Comparison of ENCODE assay signal across 9 cellular contexts in the genomic region with DNA sequence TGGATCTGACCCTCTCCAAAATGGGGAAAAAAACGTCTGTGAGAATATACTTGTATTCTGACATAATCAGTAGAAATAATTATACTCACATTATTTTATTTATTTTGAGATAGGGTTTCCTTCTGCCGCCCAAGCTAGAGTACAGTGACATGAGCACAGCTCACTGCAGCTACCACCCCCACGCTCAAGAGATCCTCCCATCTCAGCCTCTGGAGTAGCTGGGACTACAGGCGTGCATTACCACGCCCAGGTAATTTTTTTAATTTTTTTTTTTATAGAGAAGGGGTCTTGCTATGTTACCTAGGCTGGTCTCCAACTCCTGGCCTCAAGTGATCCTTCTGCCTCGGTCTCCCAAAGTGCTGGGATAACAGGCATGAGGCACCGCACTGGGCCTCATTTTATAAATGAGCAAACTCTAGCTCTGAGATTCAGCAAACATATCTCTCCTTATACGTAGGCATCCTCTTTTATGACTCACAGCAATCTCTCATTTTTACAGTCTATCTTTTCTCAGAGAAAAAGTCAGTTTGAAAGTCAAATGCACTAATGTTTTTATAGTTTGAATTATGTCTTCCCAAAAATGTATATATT. TPM values are rescaled to one million over a fixed set of nuclear protein-coding genes. Genes with fewer than 3 reads are reported as not detected.
DNase-seq lines count a peak whose midpoint lies in the region; ATAC-seq, FAIRE-seq and TF ChIP-seq lines count a peak whose summit lies in the region.
"Had no signal": no experiment of that assay in that cellular context is flagged by ENCODE, and none has a peak within 500 bp of the region (broad histone marks: within the 10 kb centered on the region; RNA-seq: fewer than 3 reads in every experiment).

No MANE protein-coding gene starts in this region.

- H3K36me3 ChIP-seq in HUES64 (ENCODE audit: insufficient read depth, low read length) (no peaks in the 10 kb centered on the region), colonic mucosa (no peaks in the 10 kb centered on the region), tibial nerve (no peaks in the 10 kb centered on the region), HepG2 (replicated peaks in 1 of 2; ENCODE audit: control insufficient read depth in 1 of 2, insufficient read depth in 2 of 2, low read length in 2 of 2) (no peaks in the 10 kb centered on the region), BE2C (no peaks in the 10 kb centered on the region)

- no peaks in the 10 kb centered on the region for H4K20me1 ChIP-seq in HepG2 (ENCODE audit: insufficient read depth, low read length)

- DNase-seq in colonic mucosa, result no peak
- no peak for DNase-seq in mesothelial cell of epicardium (ENCODE audit: low spot score in 2 of 2, unreplicated experiment in 2 of 2)
- DNase-seq in tibial nerve (ENCODE audit: low spot score in 2 of 2), result no peak
- DNase-seq in HepG2 (ENCODE audit: low spot score), result no peak
- no peak for DNase-seq in posterior vena cava (ENCODE audit: low spot score)
- DNase-seq in GDM1 (lab: John Stamatoyannopoulos, UW), result no peak
- no peak for DNase-seq in BE2C
- DNase-seq: activated CD4-positive, alpha-beta T cell treated with anti-CD3 and anti-CD28 coated beads, Interleukin-2, amount 50 U/mL, for 48 hours had no signal

- no peak overlapping the region for H3K9ac ChIP-seq in HUES64 (ENCODE audit: low read depth, low read length)
- H3K9ac ChIP-seq in colonic mucosa (ENCODE audit: low read depth in 2 of 2, low read length in 2 of 2), result no peak overlapping the region
- no peak overlapping the region for H3K9ac ChIP-seq in HepG2 (ENCODE audit: insufficient read depth, low read depth, low read length)

- no peaks in the 10 kb centered on the region for H3K79me2 ChIP-seq in HepG2 (ENCODE audit: insufficient read depth, low read length)

- H3K4me1 Mint-ChIP-seq in mesothelial cell of epicardium, result peaks cover 38% of the 10 kb centered on the region

- TF ChIP-seq EP300 in tibial nerve (IDR thresholded peaks at IDR 0.05) (no peak), HepG2 (IDR thresholded peaks at IDR 0.05; ENCODE audit: low read depth in 2 of 2, low read length in 2 of 2) (no peak), HepG2 (CRISPR knock-in tag; IDR thresholded peaks at IDR 0.05; ENCODE audit: borderline replicate concordance) (no peak)

- no peak for TF ChIP-seq RAD21 in HepG2 (CRISPR knock-in tag; IDR thresholded peaks at IDR 0.05)

- peaks cover 15% of the 10 kb centered on the region for H3K27me3 Mint-ChIP-seq in mesothelial cell of epicardium (ENCODE audit: low read depth)

- H3K27me3 ChIP-seq in HUES64 (ENCODE audit: insufficient read depth, low read length) (peaks cover 18% of the 10 kb centered on the region), colonic mucosa (peaks cover 10% of the 10 kb centered on the region), tibial nerve (no peaks in the 10 kb centered on the region), HepG2 (ENCODE audit: control insufficient read depth in 1 of 2, insufficient read depth in 2 of 2, low read length in 2 of 2) (peaks cover 1 to 15% of the 10 kb centered on the region in 2 experiments), BE2C (peaks cover 71% of the 10 kb centered on the region)

- no peaks in the 10 kb centered on the region for H3K36me3 Mint-ChIP-seq in mesothelial cell of epicardium

- H3K4me3 Mint-ChIP-seq in mesothelial cell of epicardium, result peak overlapping the region; percentile 91

- TF ChIP-seq POLR2A in tibial nerve (IDR thresholded peaks at IDR 0.05) (no peak), HepG2 (IDR thresholded peaks at IDR 0.05; ENCODE audit: insufficient read depth in 1 of 2, low read depth in 2 of 2, low read length in 2 of 2) (no peak)

- TF ChIP-seq CTCF in colonic mucosa (IDR thresholded peaks at IDR 0.05) (no peak), mesothelial cell of epicardium (IDR thresholded peaks at IDR 0.05; ENCODE audit: unreplicated experiment) (no peak), tibial nerve (IDR thresholded peaks at IDR 0.05) (no peak), HepG2 (CRISPR knock-in tag; IDR thresholded peaks at IDR 0.05) (no peak), BE2C (IDR thresholded peaks at IDR 0.05; ENCODE audit: low read depth, low read length) (no peak)

- peak overlapping the region; percentile 80 for H3K27ac ChIP-seq in HUES64 (ENCODE audit: low read depth, low read length)
- H3K27ac ChIP-seq in colonic mucosa, result peak overlapping the region; percentile 63
- H3K27ac ChIP-seq in tibial nerve, result peak overlapping the region; percentile 90 to 98 (median 95)
- no peak overlapping the region for H3K27ac ChIP-seq in HepG2 (ENCODE audit: extremely low read length, insufficient read depth, low read length)

- 94% methylated on average over 7 of the region's 8 CpGs for WGBS in HUES64
- WGBS in tibial nerve, 2 donors, result 55 to 58% methylated on average over 8 of the region's 8 CpGs
- 47% methylated on average over 8 of the region's 8 CpGs for WGBS in HepG2 (ENCODE audit: low lambda C conversion rate)

- POLR2A ChIA-PET in HepG2 (lab: Yijun Ruan, JAX), result no interaction called here

- no TSS peak for BruUV-seq in HepG2 (replicated peaks; lab: Mats Ljungman, UMichigan)

- H3K27ac Mint-ChIP-seq in mesothelial cell of epicardium, result peak overlapping the region; percentile 99

- no peak overlapping the region for H3K4me2 ChIP-seq in HepG2 (ENCODE audit: low read depth, low read length)

- H3K4me1 ChIP-seq in HUES64 (ENCODE audit: insufficient read depth, low read length) (peaks cover 16% of the 10 kb centered on the region), colonic mucosa (peaks cover 4% of the 10 kb centered on the region), tibial nerve (peaks cover 0 to 19% (median 0%) of the 10 kb centered on the region in 4 donors), HepG2 (ENCODE audit: insufficient read depth, low read length) (no peaks in the 10 kb centered on the region), BE2C (no peaks in the 10 kb centered on the region)

- H2AFZ ChIP-seq in HepG2 (ENCODE audit: low read length), result no peak overlapping the region

- CTCF ChIA-PET in HepG2 (lab: Yijun Ruan, JAX; ENCODE audit: low intra/inter-chr PET ratio, low total read pairs), result no interaction called here

- in situ Hi-C loops in HepG2 (cut with HindIII; ENCODE audit: extremely low pct_ligation_motif_present, low pct_unique_long_range_greater_than_20kb), result no loop called here

- no peaks in the 10 kb centered on the region for H3K9me3 Mint-ChIP-seq in mesothelial cell of epicardium

- ATAC-seq in HepG2, result no peak

- no peaks in the 10 kb centered on the region for H3K9me3 ChIP-seq in HUES64 (ENCODE audit: insufficient read depth, low read depth, low read length)
- no peaks in the 10 kb centered on the region for H3K9me3 ChIP-seq in colonic mucosa
- no peaks in the 10 kb centered on the region for H3K9me3 ChIP-seq in tibial nerve
- H3K9me3 ChIP-seq in HepG2 (ENCODE audit: low read length), result no peaks in the 10 kb centered on the region
- no peaks in the 10 kb centered on the region for H3K9me3 ChIP-seq in BE2C

- no peak for FAIRE-seq in HepG2 (lab: Jason Lieb, UNC)

- intact Hi-C loops in colonic mucosa (cut with DNase I) (no loop called here), HepG2 (cut with micrococcal nuclease; ENCODE audit: unreplicated experiment) (no loop called here), posterior vena cava (cut with DNase I) (loop anchor here in 1 of 2 donors (10.0 kb wide), 2 partner anchors 93 to 197 kb away; no protein-coding TSS in a partner anchor)

- H3K4me3 ChIP-seq in HUES64 (ENCODE audit: low read length) (peak overlapping the region; percentile 72), colonic mucosa (no peak overlapping the region), tibial nerve (peak overlapping the region; percentile 60 to 81 (median 70)), HepG2 (replicated peaks in 1 of 3; ENCODE audit: insufficient read depth in 1 of 3, low read depth in 2 of 3, low read length in 3 of 3) (no peak overlapping the region), BE2C (ENCODE audit: low read depth, low read length) (no peak overlapping the region)

TF ChIP-seq in HepG2, 621 proteins besides CTCF, POLR2A, EP300 and RAD21 (continues in another document):
- TF ChIP-seq ZNF317 (CRISPR knock-in tag; IDR thresholded peaks at IDR 0.05) (no peak), ARNTL (CRISPR knock-in tag; IDR thresholded peaks at IDR 0.05) (no peak), FOXM1 (CRISPR knock-in tag; IDR thresholded peaks at IDR 0.05) (no peak), ZNF558 (CRISPR knock-in tag; IDR thresholded peaks at IDR 0.05; ENCODE audit: borderline replicate concordance) (no peak), MAZ (IDR thresholded peaks at IDR 0.05; ENCODE audit: borderline replicate concordance, low read depth, low read length) (no peak), MAZ (CRISPR knock-in tag; IDR thresholded peaks at IDR 0.05; ENCODE audit: low read depth) (no peak)

RNA-seq across cellular contexts. Expression of a gene that starts 1.0 kb away (rescaled TPM):
- polyA plus RNA-seq in HUES64 (2013, experiment 1 of 2), result 12.7 TPM
- 12.0 TPM for polyA plus RNA-seq in HUES64 (2013, experiment 2 of 2)
- total RNA-seq in colonic mucosa (1 to 10 TPM; 1.3 to 8.0 TPM), mesothelial cell of epicardium (11.9 to 13.5 TPM (median 13.4 TPM) in 3 replicates), tibial nerve (10 to 100 TPM; 54.3 to 81.5 (median 61.2) TPM), HepG2 (2016; rRNA removed; fragmentation: Illumina TruSeq; extraction: Trizol) (0.01 and 0.07 TPM in 2 replicates), posterior vena cava (100 to 1,000 TPM in 1 of 2 donors, 10 to 100 TPM in 1; 87.2 to 151 TPM)
- not detected in 2 replicates for total RNA-seq in HepG2 (2016; cell fraction: cytosol; rRNA removed; fragmentation: Illumina TruSeq; extraction: Trizol; ENCODE audit: low read depth)
- total RNA-seq in HepG2 (2016; cell fraction: insoluble cytoplasmic fraction; rRNA removed; fragmentation: Illumina TruSeq; extraction: Trizol), result 0.01 and 0.02 TPM in 2 replicates
- total RNA-seq in HepG2 (2016; cell fraction: membrane; rRNA removed; fragmentation: Illumina TruSeq; extraction: Trizol), result not detected in 2 replicates
- total RNA-seq in HepG2 (2016; cell fraction: nucleus; rRNA removed; fragmentation: Illumina TruSeq; extraction: Trizol), result 0.03 TPM in 1 of 2 replicates, not detected in the other
- polyA plus RNA-seq in HepG2 (2011; rRNA removed), result 0.03 and 0.04 TPM in 2 replicates
- 0.04 and 0.15 TPM in 2 replicates for polyA plus RNA-seq in HepG2 (2011; cell fraction: cytosol; rRNA removed)
- 0.10 and 0.11 TPM in 2 replicates for polyA plus RNA-seq in HepG2 (2011; cell fraction: nucleus; rRNA removed)
- polyA plus RNA-seq in HepG2 (2012), result not detected in 2 replicates
- not detected in 2 replicates for polyA plus RNA-seq in HepG2 (2016; cell fraction: cytosol; fragmentation: Illumina TruSeq; extraction: Trizol; ENCODE audit: low read depth)
- 0.04 TPM in 1 of 2 replicates, not detected in the other for polyA plus RNA-seq in HepG2 (2016; cell fraction: insoluble cytoplasmic fraction; fragmentation: Illumina TruSeq; extraction: Trizol; ENCODE audit: low read depth)
- polyA plus RNA-seq in HepG2 (2016; cell fraction: membrane; fragmentation: Illumina TruSeq; extraction: Trizol; ENCODE audit: low read depth), result not detected in 2 replicates
- polyA plus RNA-seq in HepG2 (2016; cell fraction: nucleus; fragmentation: Illumina TruSeq; extraction: Trizol; ENCODE audit: insufficient read depth, low read depth), result not detected in 2 replicates
- polyA minus RNA-seq in HepG2 (2011; rRNA and poly(A)+ RNA removed; ENCODE audit: low replicate concordance), result 1.1 and 259 TPM in 2 replicates
- 0.20 and 1.5 TPM in 2 replicates for polyA minus RNA-seq in HepG2 (2011; cell fraction: cytosol; rRNA and poly(A)+ RNA removed)
- polyA minus RNA-seq in HepG2 (2011; cell fraction: nucleus; rRNA and poly(A)+ RNA removed), result 0.13 and 0.25 TPM in 2 replicates
- 0.06 TPM for polyA plus RNA-seq in BE2C (2012; ENCODE audit: insufficient read depth, insufficient read length, low read depth)

Comparison
In these comparisons a context has a peak if more than half of its experiments do, and no peak if none do; other contexts are left out.
1. H3K4me3 ChIP-seq: peak in HUES64 (single experiment) and tibial nerve (4 of 4); none in colonic mucosa (single experiment), HepG2 (0 of 3) and BE2C (single experiment).